2 cellular contexts compared by ENCODE assay signal in the genomic region with DNA sequence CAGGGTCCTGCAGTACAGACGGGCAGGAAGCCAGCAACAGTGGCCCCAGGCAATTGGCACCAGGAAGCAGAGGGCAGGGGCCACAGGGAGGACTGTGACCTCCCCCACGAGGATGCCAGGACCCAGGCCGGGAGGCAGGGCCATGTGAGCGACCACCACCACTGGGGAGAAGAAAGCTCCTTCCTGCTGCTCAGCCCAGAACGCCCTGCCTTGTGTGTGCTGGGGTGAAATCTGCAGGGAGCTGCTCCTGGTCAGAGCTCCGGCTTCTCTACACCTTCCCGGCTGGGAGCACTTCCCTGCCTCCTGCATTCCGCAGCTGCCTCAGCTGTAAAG.
TF ChIP-seq lines count a peak whose summit lies in the region.

No MANE protein-coding gene starts in this region.

TF ChIP-seq in A549, 52 proteins besides CTCF, POLR2A, EP300 and RAD21:
- TF ChIP-seq, protein P1, sequence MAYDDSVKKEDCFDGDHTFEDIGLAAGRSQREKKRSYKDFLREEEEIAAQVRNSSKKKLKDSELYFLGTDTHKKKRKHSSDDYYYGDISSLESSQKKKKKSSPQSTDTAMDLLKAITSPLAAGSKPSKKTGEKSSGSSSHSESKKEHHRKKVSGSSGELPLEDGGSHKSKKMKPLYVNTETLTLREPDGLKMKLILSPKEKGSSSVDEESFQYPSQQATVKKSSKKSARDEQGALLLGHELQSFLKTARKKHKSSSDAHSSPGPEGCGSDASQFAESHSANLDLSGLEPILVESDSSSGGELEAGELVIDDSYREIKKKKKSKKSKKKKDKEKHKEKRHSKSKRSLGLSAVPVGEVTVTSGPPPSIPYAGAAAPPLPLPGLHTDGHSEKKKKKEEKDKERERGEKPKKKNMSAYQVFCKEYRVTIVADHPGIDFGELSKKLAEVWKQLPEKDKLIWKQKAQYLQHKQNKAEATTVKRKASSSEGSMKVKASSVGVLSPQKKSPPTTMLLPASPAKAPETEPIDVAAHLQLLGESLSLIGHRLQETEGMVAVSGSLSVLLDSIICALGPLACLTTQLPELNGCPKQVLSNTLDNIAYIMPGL (CRISPR knock-in tag; IDR thresholded peaks at IDR 0.05; ENCODE audit: borderline replicate concordance) = no peak
- TF ChIP-seq CEBPB (IDR thresholded peaks at IDR 0.05) = no peak
- TF ChIP-seq PHF8 (IDR thresholded peaks at IDR 0.05; ENCODE audit: borderline replicate concordance, low read depth) = no peak
- TF ChIP-seq ZSCAN20 (CRISPR knock-in tag; IDR thresholded peaks at IDR 0.05) = no peak
- no peak for TF ChIP-seq TP53 (CRISPR knock-in tag; IDR thresholded peaks at IDR 0.05)
- no peak for TF ChIP-seq MAFK (IDR thresholded peaks at IDR 0.05; ENCODE audit: partially characterized antibody)
- TF ChIP-seq JUNB (IDR thresholded peaks at IDR 0.05) = no peak
- TF ChIP-seq RFX5 (IDR thresholded peaks at IDR 0.05) = no peak
- TF ChIP-seq FOXS1 (CRISPR knock-in tag; IDR thresholded peaks at IDR 0.05) = no peak
- no peak for TF ChIP-seq ZNF302 (CRISPR knock-in tag; IDR thresholded peaks at IDR 0.05)
- TF ChIP-seq, protein P2, sequence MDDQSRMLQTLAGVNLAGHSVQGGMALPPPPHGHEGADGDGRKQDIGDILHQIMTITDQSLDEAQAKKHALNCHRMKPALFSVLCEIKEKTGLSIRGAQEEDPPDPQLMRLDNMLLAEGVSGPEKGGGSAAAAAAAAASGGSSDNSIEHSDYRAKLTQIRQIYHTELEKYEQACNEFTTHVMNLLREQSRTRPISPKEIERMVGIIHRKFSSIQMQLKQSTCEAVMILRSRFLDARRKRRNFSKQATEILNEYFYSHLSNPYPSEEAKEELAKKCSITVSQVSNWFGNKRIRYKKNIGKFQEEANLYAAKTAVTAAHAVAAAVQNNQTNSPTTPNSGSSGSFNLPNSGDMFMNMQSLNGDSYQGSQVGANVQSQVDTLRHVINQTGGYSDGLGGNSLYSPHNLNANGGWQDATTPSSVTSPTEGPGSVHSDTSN (IDR thresholded peaks at IDR 0.05) = no peak
- TF ChIP-seq, protein P3, sequence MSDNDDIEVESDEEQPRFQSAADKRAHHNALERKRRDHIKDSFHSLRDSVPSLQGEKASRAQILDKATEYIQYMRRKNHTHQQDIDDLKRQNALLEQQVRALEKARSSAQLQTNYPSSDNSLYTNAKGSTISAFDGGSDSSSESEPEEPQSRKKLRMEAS (IDR thresholded peaks at IDR 0.05) = no peak
- no peak for TF ChIP-seq CBX8 (IDR thresholded peaks at IDR 0.05)
- TF ChIP-seq ATOH8 (CRISPR knock-in tag; IDR thresholded peaks at IDR 0.05; ENCODE audit: low read depth) = no peak
- TF ChIP-seq E2F6 (IDR thresholded peaks at IDR 0.05; ENCODE audit: borderline replicate concordance, low read depth) = no peak
- TF ChIP-seq NPAS2 (CRISPR knock-in tag; IDR thresholded peaks at IDR 0.05; ENCODE audit: borderline replicate concordance) = no peak
- TF ChIP-seq MYC (IDR thresholded peaks at IDR 0.05; ENCODE audit: borderline replicate concordance, low read length) = no peak

TF ChIP-seq in GM23338, 12 proteins besides CTCF, POLR2A, EP300 and RAD21 (continued from another document):
- TF ChIP-seq, protein P4, sequence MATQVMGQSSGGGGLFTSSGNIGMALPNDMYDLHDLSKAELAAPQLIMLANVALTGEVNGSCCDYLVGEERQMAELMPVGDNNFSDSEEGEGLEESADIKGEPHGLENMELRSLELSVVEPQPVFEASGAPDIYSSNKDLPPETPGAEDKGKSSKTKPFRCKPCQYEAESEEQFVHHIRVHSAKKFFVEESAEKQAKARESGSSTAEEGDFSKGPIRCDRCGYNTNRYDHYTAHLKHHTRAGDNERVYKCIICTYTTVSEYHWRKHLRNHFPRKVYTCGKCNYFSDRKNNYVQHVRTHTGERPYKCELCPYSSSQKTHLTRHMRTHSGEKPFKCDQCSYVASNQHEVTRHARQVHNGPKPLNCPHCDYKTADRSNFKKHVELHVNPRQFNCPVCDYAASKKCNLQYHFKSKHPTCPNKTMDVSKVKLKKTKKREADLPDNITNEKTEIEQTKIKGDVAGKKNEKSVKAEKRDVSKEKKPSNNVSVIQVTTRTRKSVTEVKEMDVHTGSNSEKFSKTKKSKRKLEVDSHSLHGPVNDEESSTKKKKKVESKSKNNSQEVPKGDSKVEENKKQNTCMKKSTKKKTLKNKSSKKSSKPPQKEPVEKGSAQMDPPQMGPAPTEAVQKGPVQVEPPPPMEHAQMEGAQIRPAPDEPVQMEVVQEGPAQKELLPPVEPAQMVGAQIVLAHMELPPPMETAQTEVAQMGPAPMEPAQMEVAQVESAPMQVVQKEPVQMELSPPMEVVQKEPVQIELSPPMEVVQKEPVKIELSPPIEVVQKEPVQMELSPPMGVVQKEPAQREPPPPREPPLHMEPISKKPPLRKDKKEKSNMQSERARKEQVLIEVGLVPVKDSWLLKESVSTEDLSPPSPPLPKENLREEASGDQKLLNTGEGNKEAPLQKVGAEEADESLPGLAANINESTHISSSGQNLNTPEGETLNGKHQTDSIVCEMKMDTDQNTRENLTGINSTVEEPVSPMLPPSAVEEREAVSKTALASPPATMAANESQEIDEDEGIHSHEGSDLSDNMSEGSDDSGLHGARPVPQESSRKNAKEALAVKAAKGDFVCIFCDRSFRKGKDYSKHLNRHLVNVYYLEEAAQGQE (IDR thresholded peaks at IDR 0.05; ENCODE audit: unreplicated experiment) = no peak
- TF ChIP-seq, protein P5, sequence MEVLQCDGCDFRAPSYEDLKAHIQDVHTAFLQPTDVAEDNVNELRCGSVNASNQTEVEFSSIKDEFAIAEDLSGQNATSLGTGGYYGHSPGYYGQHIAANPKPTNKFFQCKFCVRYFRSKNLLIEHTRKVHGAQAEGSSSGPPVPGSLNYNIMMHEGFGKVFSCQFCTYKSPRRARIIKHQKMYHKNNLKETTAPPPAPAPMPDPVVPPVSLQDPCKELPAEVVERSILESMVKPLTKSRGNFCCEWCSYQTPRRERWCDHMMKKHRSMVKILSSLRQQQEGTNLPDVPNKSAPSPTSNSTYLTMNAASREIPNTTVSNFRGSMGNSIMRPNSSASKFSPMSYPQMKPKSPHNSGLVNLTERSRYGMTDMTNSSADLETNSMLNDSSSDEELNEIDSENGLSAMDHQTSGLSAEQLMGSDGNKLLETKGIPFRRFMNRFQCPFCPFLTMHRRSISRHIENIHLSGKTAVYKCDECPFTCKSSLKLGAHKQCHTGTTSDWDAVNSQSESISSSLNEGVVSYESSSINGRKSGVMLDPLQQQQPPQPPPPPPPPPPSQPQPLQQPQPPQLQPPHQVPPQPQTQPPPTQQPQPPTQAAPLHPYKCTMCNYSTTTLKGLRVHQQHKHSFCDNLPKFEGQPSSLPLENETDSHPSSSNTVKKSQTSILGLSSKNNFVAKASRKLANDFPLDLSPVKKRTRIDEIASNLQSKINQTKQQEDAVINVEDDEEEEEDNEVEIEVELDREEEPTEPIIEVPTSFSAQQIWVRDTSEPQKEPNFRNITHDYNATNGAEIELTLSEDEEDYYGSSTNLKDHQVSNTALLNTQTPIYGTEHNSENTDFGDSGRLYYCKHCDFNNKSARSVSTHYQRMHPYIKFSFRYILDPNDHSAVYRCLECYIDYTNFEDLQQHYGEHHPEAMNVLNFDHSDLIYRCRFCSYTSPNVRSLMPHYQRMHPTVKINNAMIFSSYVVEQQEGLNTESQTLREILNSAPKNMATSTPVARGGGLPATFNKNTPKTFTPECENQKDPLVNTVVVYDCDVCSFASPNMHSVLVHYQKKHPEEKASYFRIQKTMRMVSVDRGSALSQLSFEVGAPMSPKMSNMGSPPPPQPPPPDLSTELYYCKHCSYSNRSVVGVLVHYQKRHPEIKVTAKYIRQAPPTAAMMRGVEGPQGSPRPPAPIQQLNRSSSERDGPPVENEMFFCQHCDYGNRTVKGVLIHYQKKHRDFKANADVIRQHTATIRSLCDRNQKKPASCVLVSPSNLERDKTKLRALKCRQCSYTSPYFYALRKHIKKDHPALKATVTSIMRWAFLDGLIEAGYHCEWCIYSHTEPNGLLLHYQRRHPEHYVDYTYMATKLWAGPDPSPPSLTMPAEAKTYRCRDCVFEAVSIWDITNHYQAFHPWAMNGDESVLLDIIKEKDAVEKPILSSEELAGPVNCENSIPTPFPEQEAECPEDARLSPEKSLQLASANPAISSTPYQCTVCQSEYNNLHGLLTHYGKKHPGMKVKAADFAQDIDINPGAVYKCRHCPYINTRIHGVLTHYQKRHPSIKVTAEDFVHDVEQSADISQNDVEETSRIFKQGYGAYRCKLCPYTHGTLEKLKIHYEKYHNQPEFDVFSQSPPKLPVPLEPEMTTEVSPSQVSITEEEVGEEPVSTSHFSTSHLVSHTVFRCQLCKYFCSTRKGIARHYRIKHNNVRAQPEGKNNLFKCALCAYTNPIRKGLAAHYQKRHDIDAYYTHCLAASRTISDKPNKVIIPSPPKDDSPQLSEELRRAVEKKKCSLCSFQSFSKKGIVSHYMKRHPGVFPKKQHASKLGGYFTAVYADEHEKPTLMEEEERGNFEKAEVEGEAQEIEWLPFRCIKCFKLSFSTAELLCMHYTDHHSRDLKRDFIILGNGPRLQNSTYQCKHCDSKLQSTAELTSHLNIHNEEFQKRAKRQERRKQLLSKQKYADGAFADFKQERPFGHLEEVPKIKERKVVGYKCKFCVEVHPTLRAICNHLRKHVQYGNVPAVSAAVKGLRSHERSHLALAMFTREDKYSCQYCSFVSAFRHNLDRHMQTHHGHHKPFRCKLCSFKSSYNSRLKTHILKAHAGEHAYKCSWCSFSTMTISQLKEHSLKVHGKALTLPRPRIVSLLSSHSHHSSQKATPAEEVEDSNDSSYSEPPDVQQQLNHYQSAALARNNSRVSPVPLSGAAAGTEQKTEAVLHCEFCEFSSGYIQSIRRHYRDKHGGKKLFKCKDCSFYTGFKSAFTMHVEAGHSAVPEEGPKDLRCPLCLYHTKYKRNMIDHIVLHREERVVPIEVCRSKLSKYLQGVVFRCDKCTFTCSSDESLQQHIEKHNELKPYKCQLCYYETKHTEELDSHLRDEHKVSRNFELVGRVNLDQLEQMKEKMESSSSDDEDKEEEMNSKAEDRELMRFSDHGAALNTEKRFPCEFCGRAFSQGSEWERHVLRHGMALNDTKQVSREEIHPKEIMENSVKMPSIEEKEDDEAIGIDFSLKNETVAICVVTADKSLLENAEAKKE (CRISPR knock-in tag; IDR thresholded peaks at IDR 0.05) = no peak
- TF ChIP-seq ZNF114 (CRISPR knock-in tag; IDR thresholded peaks at IDR 0.05) (no peak), CREB1 (CRISPR knock-in tag; IDR thresholded peaks at IDR 0.05; ENCODE audit: low read depth) (no peak), EZH2phosphoT487 (IDR thresholded peaks at IDR 0.05; ENCODE audit: unreplicated experiment) (no peak), POLR2AphosphoS5 (IDR thresholded peaks at IDR 0.05; ENCODE audit: low read depth) (no peak), NANOG (IDR thresholded peaks at IDR 0.05; ENCODE audit: borderline replicate concordance) (no peak), EZH2 (IDR thresholded peaks at IDR 0.05; ENCODE audit: low read depth, unreplicated experiment) (no peak), ZNF331 (CRISPR knock-in tag; IDR thresholded peaks at IDR 0.05; ENCODE audit: low read depth) (no peak)
- TF ChIP-seq, protein P6, sequence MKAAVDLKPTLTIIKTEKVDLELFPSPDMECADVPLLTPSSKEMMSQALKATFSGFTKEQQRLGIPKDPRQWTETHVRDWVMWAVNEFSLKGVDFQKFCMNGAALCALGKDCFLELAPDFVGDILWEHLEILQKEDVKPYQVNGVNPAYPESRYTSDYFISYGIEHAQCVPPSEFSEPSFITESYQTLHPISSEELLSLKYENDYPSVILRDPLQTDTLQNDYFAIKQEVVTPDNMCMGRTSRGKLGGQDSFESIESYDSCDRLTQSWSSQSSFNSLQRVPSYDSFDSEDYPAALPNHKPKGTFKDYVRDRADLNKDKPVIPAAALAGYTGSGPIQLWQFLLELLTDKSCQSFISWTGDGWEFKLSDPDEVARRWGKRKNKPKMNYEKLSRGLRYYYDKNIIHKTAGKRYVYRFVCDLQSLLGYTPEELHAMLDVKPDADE (IDR thresholded peaks at IDR 0.05) = no peak
TF ChIP-seq in GM23338: peak in this region for 0.
